Comparison of ENCODE assay signal across 20 cellular contexts in genomic region chr5:90173299-90174030, GRCh38.
A peak's percentile ranks its signal among the peaks of the same experiment; 100 is the strongest.
DNase-seq lines count a peak whose midpoint lies in the region; TF ChIP-seq lines count a peak whose summit lies in the region.
"Had no signal": no experiment of that assay in that cellular context is flagged by ENCODE, and none has a peak within 500 bp of the region (broad histone marks: within the 10 kb centered on the region; RNA-seq: fewer than 3 reads in every experiment).

No MANE protein-coding gene starts in this region.

- H3K4me3 ChIP-seq in ascending aorta = no peak overlapping the region
- H3K4me3 ChIP-seq in epithelial cell of esophagus (ENCODE audit: low read length) = no peak overlapping the region
- H3K4me3 ChIP-seq: GM12878, HAP-1, K562 had no signal

- H3K36me3 ChIP-seq in ascending aorta = no peaks in the 10 kb centered on the region
- H3K36me3 ChIP-seq: HAP-1 had no signal

- intact Hi-C loops in ascending aorta (cut with DNase I) = no loop called here

- peak overlapping the region; percentile 42 to 58 for H3K27ac ChIP-seq in ascending aorta
- H3K27ac ChIP-seq: C4-2B had no signal

- peaks cover 0 to 28% of the 10 kb centered on the region in 2 donors for H3K4me1 ChIP-seq in ascending aorta
- H3K4me1 ChIP-seq: Caco-2, HAP-1 had no signal

- H3K27me3 ChIP-seq in ascending aorta = no peaks in the 10 kb centered on the region

- peak; percentile 2 for DNase-seq in RPMI7951 (ENCODE audit: low read depth)
- no peak for DNase-seq in ascending aorta (ENCODE audit: low spot score in 2 of 2)
- peak; percentile 13 for DNase-seq in epithelial cell of esophagus (ENCODE audit: low read depth)
- no peak for DNase-seq in NCI-H128 (lab: John Stamatoyannopoulos, UW; ENCODE audit: unreplicated experiment)
- no peak for DNase-seq in MV-4-11 (lab: John Stamatoyannopoulos, UW)
- no peak for DNase-seq in middle frontal gyrus (ENCODE audit: extremely low spot score, low spot score)
- no peak for DNase-seq in stimulated activated CD4-positive, alpha-beta T cell treated with anti-CD3 and anti-CD28 coated beads, Interleukin-2, amount 100 ng/mL, for 48 hours
- DNase-seq: Caco-2; CD8-positive, alpha-beta T cell; GDM1; GOT3; HFFc6; Kasumi-1; NCI-H1105 treated with DMSO at 0.1 percent for 48 hours; NCI-H2029; NCI-H526 treated with DMSO at 0.1 percent for 48 hours had no signal

- H3K9me3 ChIP-seq in ascending aorta = peaks cover 0 to 4% of the 10 kb centered on the region in 2 donors
- H3K9me3 ChIP-seq: Caco-2, HAP-1 had no signal

- TF ChIP-seq CTCF in ascending aorta (IDR thresholded peaks at IDR 0.05) (no peak), epithelial cell of esophagus (IDR thresholded peaks at IDR 0.05; ENCODE audit: insufficient read depth, low read depth, low read length, missing control alignments) (no peak)

Comparison
In these comparisons a context has a peak if more than half of its experiments do, and no peak if none do; other contexts are left out.
1. DNase-seq: peak in RPMI7951 (single experiment) and epithelial cell of esophagus (single experiment); none in ascending aorta (0 of 2), NCI-H128 (single experiment), MV-4-11 (single experiment), middle frontal gyrus (single experiment) and stimulated activated CD4-positive, alpha-beta T cell treated with anti-CD3 and anti-CD28 coated beads, Interleukin-2, amount 100 ng/mL, for 48 hours (0 of 2).